ENCODE assay signal across 32 cellular contexts in genomic region chr3:192365571-192365970, GRCh38.
"Had no signal": no experiment of that assay in that cellular context is flagged by ENCODE, and none has a peak within 500 bp of the region (broad histone marks: within the 10 kb centered on the region; RNA-seq: fewer than 3 reads in every experiment).

No MANE protein-coding gene starts in this region.

- H3K4me3 Mint-ChIP-seq: activated CD8-positive, alpha-beta T cell treated with anti-CD3 and anti-CD28 coated beads for 36 hours; activated naive CD4-positive, alpha-beta T cell treated with anti-CD3 and anti-CD28 coated beads, Interleukin-2, amount 50 U/mL, for 24 hours; activated naive CD8-positive, alpha-beta T cell treated with anti-CD3 and anti-CD28 coated beads, Interleukin-2, amount 10 ng/mL, durations not matched to agents 7 days and 5 days; activated T-cell treated with anti-CD3 and anti-CD28 coated beads, Interleukin-2, amount 50 U/mL, for 72 hours; activated T-helper 17 cell treated with anti-CD3 and anti-CD28 coated beads, Interleukin-2, amount 50 U/mL, for 72 hours had no signal

- H3K36me3 ChIP-seq: ascending aorta, cardiac muscle cell, MG63, Peyer's patch, WERI-Rb-1 had no signal

- H3K27me3 ChIP-seq: ascending aorta, cardiac muscle cell, Peyer's patch had no signal

- ATAC-seq: activated CD8-positive, alpha-beta T cell treated with anti-CD3 and anti-CD28 coated beads for 36 hours; activated T-cell treated with anti-CD3 and anti-CD28 coated beads, Interleukin-2, amount 50 U/mL, for 72 hours; activated T-helper 17 cell treated with anti-CD3 and anti-CD28 coated beads, Interleukin-2, amount 50 U/mL, for 72 hours; PC-3 had no signal

- H3K27me3 Mint-ChIP-seq: activated CD8-positive, alpha-beta T cell treated with anti-CD3 and anti-CD28 coated beads for 36 hours; activated naive CD4-positive, alpha-beta T cell treated with anti-CD3 and anti-CD28 coated beads, Interleukin-2, amount 50 U/mL, for 24 hours; activated naive CD8-positive, alpha-beta T cell treated with anti-CD3 and anti-CD28 coated beads, Interleukin-2, amount 10 ng/mL, durations not matched to agents 7 days and 5 days had no signal

- H3K4me3 ChIP-seq: ascending aorta, cardiac muscle cell, MG63, Peyer's patch had no signal

- H3K4me1 ChIP-seq: ascending aorta, Peyer's patch had no signal

- H3K27ac Mint-ChIP-seq: activated CD8-positive, alpha-beta T cell treated with anti-CD3 and anti-CD28 coated beads for 36 hours; activated naive CD4-positive, alpha-beta T cell treated with anti-CD3 and anti-CD28 coated beads, Interleukin-2, amount 50 U/mL, for 24 hours; activated naive CD8-positive, alpha-beta T cell treated with anti-CD3 and anti-CD28 coated beads, Interleukin-2, amount 10 ng/mL, durations not matched to agents 7 days and 5 days; activated T-cell treated with anti-CD3 and anti-CD28 coated beads, Interleukin-2, amount 50 U/mL, for 72 hours; activated T-helper 17 cell treated with anti-CD3 and anti-CD28 coated beads, Interleukin-2, amount 50 U/mL, for 72 hours had no signal

- H3K36me3 Mint-ChIP-seq: activated naive CD4-positive, alpha-beta T cell treated with anti-CD3 and anti-CD28 coated beads, Interleukin-2, amount 50 U/mL, for 24 hours; activated naive CD8-positive, alpha-beta T cell treated with anti-CD3 and anti-CD28 coated beads, Interleukin-2, amount 10 ng/mL, durations not matched to agents 7 days and 5 days had no signal

- H3K9me3 ChIP-seq: ascending aorta, MG63, Peyer's patch had no signal

- DNase-seq: activated CD4-positive, alpha-beta T cell treated with anti-CD3 and anti-CD28 coated beads for 1 hour; activated CD4-positive, alpha-beta T cell treated with anti-CD3 and anti-CD28 coated beads for 48 hours; activated CD4-positive, CD25-positive, alpha-beta regulatory T cell; activated CD8-positive, alpha-beta T cell treated with anti-CD3 and anti-CD28 coated beads for 36 hours; activated effector memory CD4-positive, alpha-beta T cell treated with anti-CD3 and anti-CD28 coated beads, Interleukin-2, amount 50 U/mL, for 16 hours; activated naive CD4-positive, alpha-beta T cell; activated naive CD8-positive, alpha-beta T cell treated with anti-CD3 and anti-CD28 coated beads, Interleukin-2, amount 10 ng/mL, durations not matched to agents 7 days and 5 days; activated T-cell treated with anti-CD3 and anti-CD28 coated beads, Interleukin-2, amount 50 U/mL, for 1 hour; activated T-cell treated with anti-CD3 and anti-CD28 coated beads, Interleukin-2, amount 50 U/mL, for 72 hours; amygdala; MG63; NCI-H1048; NCI-H1105 treated with DMSO at 0.1 percent for 48 hours; NCI-H1436; NCI-H1694; NCI-H1930; NCI-H2081 treated with DMSO at 0.1 percent for 48 hours; NCI-H226; NCI-H446 treated with DMSO at 0.1 percent for 48 hours; NCI-H524 treated with DMSO at 0.1 percent for 48 hours; PC-3; Peyer's patch; RPMI8226; SW 1271; T-helper 1 cell; T-helper 2 cell; T-helper 9 cell; WERI-Rb-1 had no signal

- H3K9me3 Mint-ChIP-seq: activated CD8-positive, alpha-beta T cell treated with anti-CD3 and anti-CD28 coated beads for 36 hours; activated naive CD4-positive, alpha-beta T cell treated with anti-CD3 and anti-CD28 coated beads, Interleukin-2, amount 50 U/mL, for 24 hours; activated naive CD8-positive, alpha-beta T cell treated with anti-CD3 and anti-CD28 coated beads, Interleukin-2, amount 10 ng/mL, durations not matched to agents 7 days and 5 days; activated T-cell treated with anti-CD3 and anti-CD28 coated beads, Interleukin-2, amount 50 U/mL, for 72 hours; activated T-helper 17 cell treated with anti-CD3 and anti-CD28 coated beads, Interleukin-2, amount 50 U/mL, for 72 hours had no signal

- H3K27ac ChIP-seq: ascending aorta, cardiac muscle cell, Peyer's patch, WERI-Rb-1 had no signal

- H3K4me1 Mint-ChIP-seq: activated naive CD4-positive, alpha-beta T cell treated with anti-CD3 and anti-CD28 coated beads, Interleukin-2, amount 50 U/mL, for 24 hours; activated naive CD8-positive, alpha-beta T cell treated with anti-CD3 and anti-CD28 coated beads, Interleukin-2, amount 10 ng/mL, durations not matched to agents 7 days and 5 days; activated T-helper 17 cell treated with anti-CD3 and anti-CD28 coated beads, Interleukin-2, amount 50 U/mL, for 72 hours had no signal
